ENCODE assay signal across 25 cellular contexts in the genomic region with DNA sequence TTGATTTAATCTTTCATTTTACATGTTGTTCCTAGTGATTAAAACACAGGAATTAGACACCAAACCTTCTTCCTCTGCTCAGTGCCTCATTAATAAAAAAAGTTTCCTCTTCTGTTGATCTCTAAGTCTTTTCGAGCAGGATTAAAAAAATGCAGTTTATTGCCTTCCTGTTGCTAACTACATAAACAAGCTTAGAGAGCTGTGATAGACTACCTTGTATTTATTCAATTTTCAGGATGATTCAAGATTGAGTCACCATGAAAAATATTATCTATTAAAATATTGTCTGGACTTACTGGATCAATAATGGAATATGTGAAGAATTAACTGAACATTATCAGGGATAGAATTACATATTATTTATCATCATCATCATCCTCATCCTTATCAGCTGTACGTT.
"Had no signal": no experiment of that assay in that cellular context is flagged by ENCODE, and none has a peak within 500 bp of the region (broad histone marks: within the 10 kb centered on the region; RNA-seq: fewer than 3 reads in every experiment).

No MANE protein-coding gene starts in this region.

- DNase-seq: colonic mucosa; cortex of kidney; dermis blood vessel endothelial cell; dorsolateral prefrontal cortex; effector CD4-positive, alpha-beta T cell; effector CD8-positive, alpha-beta T cell; effector memory CD4-positive, alpha-beta T cell; effector memory CD8-positive, alpha-beta T cell; endodermal cell; erythroblast; esophagus squamous epithelium; foreskin fibroblast; foreskin keratinocyte; foreskin melanocyte; gastrocnemius medialis; glutamatergic neuron; head of caudate nucleus; heart left ventricle; heart right ventricle had no signal

- H3K36me3 ChIP-seq: colonic mucosa, esophagus muscularis mucosa, esophagus squamous epithelium, gastrocnemius medialis, gastroesophageal sphincter, heart left ventricle, heart right ventricle had no signal

- H3K4me1 ChIP-seq: colonic mucosa, esophagus muscularis mucosa, esophagus squamous epithelium, foreskin keratinocyte, gastrocnemius medialis, gastroesophageal sphincter, heart left ventricle, heart right ventricle had no signal

- ATAC-seq: effector memory CD8-positive, alpha-beta T cell; esophagus mucosa; foreskin keratinocyte; gastrocnemius medialis; gastroesophageal sphincter; heart left ventricle; heart right ventricle had no signal

- H3K4me3 ChIP-seq: colonic mucosa, coronary artery, dorsolateral prefrontal cortex, esophagus muscularis mucosa, esophagus squamous epithelium, gastrocnemius medialis, gastroesophageal sphincter, heart left ventricle, heart right ventricle, hepatocyte had no signal

- H3K79me2 ChIP-seq: hepatocyte had no signal

- H2AFZ ChIP-seq: hepatocyte had no signal

- H3K4me2 ChIP-seq: hepatocyte had no signal

- H3K27me3 ChIP-seq: colonic mucosa, dorsolateral prefrontal cortex, esophagus muscularis mucosa, esophagus squamous epithelium, foreskin keratinocyte, gastrocnemius medialis, gastroesophageal sphincter, heart left ventricle, heart right ventricle, hepatocyte had no signal

- H3K9me3 ChIP-seq: colonic mucosa, esophagus muscularis mucosa, esophagus squamous epithelium, gastrocnemius medialis, gastroesophageal sphincter, heart left ventricle, heart right ventricle had no signal

- H3K27ac ChIP-seq: colonic mucosa, coronary artery, dorsolateral prefrontal cortex, epithelial cell of prostate, esophagus muscularis mucosa, esophagus squamous epithelium, foreskin keratinocyte, gastrocnemius medialis, gastroesophageal sphincter, heart left ventricle, heart right ventricle, hepatocyte had no signal
